In genomic region chr1:184299796-184300195, GRCh38 we compare ENCODE assay signal across 13 cellular contexts.
DNase-seq lines count a peak whose midpoint lies in the region; ATAC-seq and TF ChIP-seq lines count a peak whose summit lies in the region.
"Had no signal": no experiment of that assay in that cellular context is flagged by ENCODE, and none has a peak within 500 bp of the region (broad histone marks: within the 10 kb centered on the region; RNA-seq: fewer than 3 reads in every experiment).

No MANE protein-coding gene starts in this region.

- CTCF ChIA-PET in Caco-2 (lab: Charles Lee), result no interaction called here

- in situ Hi-C loops in G401 (cut with HindIII; ENCODE audit: low sequenced_read_pairs), result no loop called here

- H3K27ac Mint-ChIP-seq in brain (peak overlapping the region; percentile 47 to 94 (median 87)), Caco-2 (ENCODE audit: unreplicated experiment) (no peak overlapping the region)
- H3K27ac Mint-ChIP-seq: GM23338; T-helper 2 cell treated with Interferon-gamma antibody and Interleukin-4, amounts not matched to agents 5 μg/mL and 100 μg/mL, for 36 hours had no signal

- TF ChIP-seq CTCF in brain (conservative IDR thresholded peaks at IDR 0.05), result no peak
- TF ChIP-seq CTCF in psoas muscle (IDR thresholded peaks at IDR 0.05), result no peak
- no peak for TF ChIP-seq CTCF in Caco-2 (IDR thresholded peaks at IDR 0.05; ENCODE audit: insufficient read depth in 1 of 2, low read depth in 1 of 2, low read length in 1 of 2, severe bottlenecking in 1 of 2, unreplicated experiment in 1 of 2)

- H3K27ac ChIP-seq in psoas muscle, result peak overlapping the region; percentile 21
- H3K27ac ChIP-seq: C4-2B had no signal

- intact Hi-C loops in psoas muscle (cut with DNase I), result no loop called here
- intact Hi-C loops in Caco-2 (cut with micrococcal nuclease; ENCODE audit: unreplicated experiment), result no loop called here

- no peaks in the 10 kb centered on the region for H3K36me3 ChIP-seq in psoas muscle (ENCODE audit: insufficient read depth in 1 of 2, low read depth in 1 of 2)
- no peaks in the 10 kb centered on the region for H3K36me3 ChIP-seq in Caco-2 (ENCODE audit: control insufficient read depth, insufficient read depth, low read length)

- DNase-seq in G401 (ENCODE audit: low spot score) (peak; percentile 67), NCI-H1694 treated with DMSO at 0.1 percent for 48 hours (lab: John Stamatoyannopoulos, UW) (peak; percentile 84), psoas muscle (no peak), T-helper 2 cell (no peak), SW 1271 (lab: John Stamatoyannopoulos, UW) (no peak), Caco-2 (no peak)
- DNase-seq: NCI-H187 treated with DMSO at 0.1 percent for 48 hours, SHP77 treated with DMSO at 0.1 percent for 48 hours had no signal

- peaks cover 6% of the 10 kb centered on the region for H3K27me3 Mint-ChIP-seq in brain
- peaks cover 5% of the 10 kb centered on the region for H3K27me3 Mint-ChIP-seq in Caco-2 (ENCODE audit: insufficient read depth, unreplicated experiment)

- H3K36me3 Mint-ChIP-seq in brain (no peaks in the 10 kb centered on the region), Caco-2 (ENCODE audit: insufficient read depth, unreplicated experiment) (no peaks in the 10 kb centered on the region)

- no TSS peak for BruUV-seq in Caco-2 (replicated peaks; lab: Mats Ljungman, UMichigan)

- WGBS in psoas muscle, 3 donors, result 34 to 56% (median 46%) methylated on average over 2 of the region's 2 CpGs

- peaks cover 37% of the 10 kb centered on the region for H3K4me1 ChIP-seq in psoas muscle
- H3K4me1 ChIP-seq in Caco-2, result no peaks in the 10 kb centered on the region

- H3K27me3 ChIP-seq in psoas muscle (ENCODE audit: insufficient read depth in 3 of 3, low read length in 2 of 3), result no peaks in the 10 kb centered on the region
- no peaks in the 10 kb centered on the region; the same call in 1 of the 2 replicates for H3K27me3 ChIP-seq in Caco-2 (replicated peaks; ENCODE audit: control insufficient read depth, insufficient read depth, low read length)

- H3K9me3 Mint-ChIP-seq in brain (peaks cover 4 to 26% (median 20%) of the 10 kb centered on the region in 5 experiments), Caco-2 (ENCODE audit: unreplicated experiment) (peaks cover 11% of the 10 kb centered on the region)
- H3K9me3 Mint-ChIP-seq: GM23338; T-helper 2 cell treated with Interferon-gamma antibody and Interleukin-4, amounts not matched to agents 5 μg/mL and 100 μg/mL, for 36 hours had no signal

- POLR2A ChIA-PET in Caco-2 (lab: Charles Lee), result no interaction called here

- no peak for ATAC-seq in psoas muscle
- ATAC-seq: K562 had no signal

- H3K4me1 Mint-ChIP-seq in brain (peaks cover 39% of the 10 kb centered on the region), Caco-2 (ENCODE audit: low read depth, unreplicated experiment) (no peaks in the 10 kb centered on the region)

- H3K9me3 ChIP-seq in psoas muscle (peaks cover 10% of the 10 kb centered on the region), Caco-2 (no peaks in the 10 kb centered on the region; the same call in 1 of the 2 replicates)

- H3K4me3 Mint-ChIP-seq in brain (no peak overlapping the region), Caco-2 (ENCODE audit: unreplicated experiment) (no peak overlapping the region)
- H3K4me3 Mint-ChIP-seq: GM23338; T-helper 2 cell treated with Interferon-gamma antibody and Interleukin-4, amounts not matched to agents 5 μg/mL and 100 μg/mL, for 36 hours had no signal

- H3K4me3 ChIP-seq in psoas muscle (no peak overlapping the region), Caco-2 (ENCODE audit: low read depth, low read length) (no peak overlapping the region)
- H3K4me3 ChIP-seq: GM23338, K562 had no signal

Comparison
In these comparisons a context has a peak if more than half of its experiments do, and no peak if none do; other contexts are left out.
1. DNase-seq: peak in G401 (single experiment) and NCI-H1694 treated with DMSO at 0.1 percent for 48 hours (single experiment); none in psoas muscle (0 of 2), T-helper 2 cell (0 of 5), SW 1271 (0 of 2) and Caco-2 (0 of 2).